In the genomic region with DNA sequence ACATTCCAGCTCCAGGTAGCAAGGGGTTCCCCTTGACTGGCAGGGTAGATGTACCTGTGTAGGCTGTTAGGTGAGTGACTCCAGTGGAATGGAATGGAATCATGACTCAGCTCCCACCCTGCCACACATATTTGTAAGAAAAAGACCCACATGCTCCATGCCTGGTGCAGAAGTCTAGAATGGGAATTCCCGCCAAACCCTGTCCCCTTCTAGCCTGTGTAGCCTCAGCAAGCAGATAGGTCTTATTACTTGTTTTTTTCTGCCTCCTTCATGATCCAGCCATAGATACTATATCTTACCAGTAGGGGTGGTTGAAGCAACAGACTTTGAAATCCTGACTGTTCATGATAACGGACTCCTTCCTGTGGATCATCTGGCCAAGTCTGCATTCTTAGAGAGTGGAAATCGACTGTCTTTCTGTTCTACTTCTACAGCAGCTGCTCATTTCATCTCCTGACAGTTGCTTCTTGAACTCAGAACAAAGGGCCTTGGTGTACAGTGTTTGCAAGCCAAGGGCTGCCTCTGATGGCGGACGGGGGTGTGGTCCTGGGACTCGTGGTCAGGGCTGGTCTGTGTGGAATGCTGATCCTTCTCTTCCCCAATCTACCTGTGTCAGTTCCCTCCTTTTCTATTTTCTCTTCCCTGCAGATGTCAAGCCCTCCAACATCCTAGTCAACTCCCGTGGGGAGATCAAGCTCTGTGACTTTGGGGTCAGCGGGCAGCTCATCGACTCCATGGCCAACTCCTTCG, we compare ENCODE assay signal across 17 cellular contexts. TPM values are rescaled to one million over a fixed set of nuclear protein-coding genes. Genes with fewer than 3 reads are reported as not detected.
DNase-seq lines count a peak whose midpoint lies in the region; ATAC-seq and TF ChIP-seq lines count a peak whose summit lies in the region.
"Had no signal": no experiment of that assay in that cellular context is flagged by ENCODE, and none has a peak within 500 bp of the region (broad histone marks: within the 10 kb centered on the region; RNA-seq: fewer than 3 reads in every experiment).

No MANE protein-coding gene starts in this region.

- TF ChIP-seq RAD21 in HCT116 (IDR thresholded peaks at IDR 0.05; ENCODE audit: low read depth), result no peak

- H3K27me3 ChIP-seq in HCT116 (ENCODE audit: insufficient read depth, low read length), result no peaks in the 10 kb centered on the region
- H3K27me3 ChIP-seq: BLaER1 treated with 17β-estradiol and CSF1 and Interleukin-3, amounts not matched to agents 10 nM and 100 nM; heart left ventricle; right lobe of liver had no signal

- RAD21 ChIA-PET in HCT116 (lab: Charles Lee; ENCODE audit: low non-redundant PET in 1 of 2, low total read pairs in 2 of 2, uncharacterized antibody in 2 of 2, unreplicated experiment in 2 of 2), result no interaction called here

- H3K36me3 Mint-ChIP-seq in effector memory CD8-positive, alpha-beta T cell (ENCODE audit: insufficient read depth), result peaks cover 17% of the 10 kb centered on the region
- H3K36me3 Mint-ChIP-seq in naive thymus-derived CD8-positive, alpha-beta T cell, result peaks cover 0 to 47% (median 14%) of the 10 kb centered on the region in 3 donors
- H3K36me3 Mint-ChIP-seq in activated T-helper 1 cell treated with anti-CD3 and anti-CD28 coated beads, Interleukin-12 subunit alpha, Interleukin-12 subunit beta, Interleukin-2, Interleukin-4 antibody, amounts not matched to agents 30 ng/mL and 10 ng/mL and 1 ng/mL, durations not matched to agents 14 hours and 24 hours and 36 hours (ENCODE audit: low read depth), result peaks cover 34% of the 10 kb centered on the region
- H3K36me3 Mint-ChIP-seq in stimulated activated memory B cell treated with anti-CD40 and anti-IgM and Interleukin-4, amounts not matched to agents 10 μg/mL and 1 μg/mL and 100 μg/mL, for 72 hours, result peaks cover 42% of the 10 kb centered on the region

- no peaks in the 10 kb centered on the region for H4K20me1 ChIP-seq in HCT116 (ENCODE audit: insufficient read depth)

- H3K9me3 Mint-ChIP-seq in effector memory CD8-positive, alpha-beta T cell, result no peaks in the 10 kb centered on the region
- H3K9me3 Mint-ChIP-seq in naive thymus-derived CD8-positive, alpha-beta T cell, result no peaks in the 10 kb centered on the region
- no peaks in the 10 kb centered on the region for H3K9me3 Mint-ChIP-seq in activated T-helper 1 cell treated with anti-CD3 and anti-CD28 coated beads, Interleukin-12 subunit alpha, Interleukin-12 subunit beta, Interleukin-2, Interleukin-4 antibody, amounts not matched to agents 30 ng/mL and 10 ng/mL and 1 ng/mL, durations not matched to agents 14 hours and 24 hours and 36 hours
- H3K9me3 Mint-ChIP-seq in stimulated activated memory B cell treated with anti-CD40 and anti-IgM and Interleukin-4, amounts not matched to agents 10 μg/mL and 1 μg/mL and 100 μg/mL, for 72 hours, result no peaks in the 10 kb centered on the region
- H3K9me3 Mint-ChIP-seq: neural crest cell had no signal

- H3K9ac ChIP-seq in HCT116 (ENCODE audit: low read length), result peak overlapping the region; percentile 42
- H3K9ac ChIP-seq: BLaER1 treated with 17β-estradiol and CSF1 and Interleukin-3, amounts not matched to agents 10 nM and 100 nM had no signal

- no peaks in the 10 kb centered on the region; the same call in 1 of the 2 replicates for H3K79me2 ChIP-seq in HCT116 (ENCODE audit: insufficient read depth, low read length)

- H3K9me2 ChIP-seq in HCT116 (ENCODE audit: insufficient read depth), result no peaks in the 10 kb centered on the region

- H3K4me1 ChIP-seq in HCT116 (ENCODE audit: control insufficient read depth in 1 of 2, insufficient read depth in 2 of 2, low read length in 2 of 2), result peaks cover 36 to 42% of the 10 kb centered on the region in 2 experiments
- H3K4me1 ChIP-seq: HAP-1 had no signal

- peaks cover 8 to 17% of the 10 kb centered on the region in 2 donors for H3K4me1 Mint-ChIP-seq in effector memory CD8-positive, alpha-beta T cell (ENCODE audit: low read depth in 2 of 2)
- peaks cover 2 to 19% (median 9%) of the 10 kb centered on the region in 4 donors for H3K4me1 Mint-ChIP-seq in naive thymus-derived CD8-positive, alpha-beta T cell
- peaks cover 9% of the 10 kb centered on the region for H3K4me1 Mint-ChIP-seq in activated T-helper 1 cell treated with anti-CD3 and anti-CD28 coated beads, Interleukin-12 subunit alpha, Interleukin-12 subunit beta, Interleukin-2, Interleukin-4 antibody, amounts not matched to agents 30 ng/mL and 10 ng/mL and 1 ng/mL, durations not matched to agents 14 hours and 24 hours and 36 hours (ENCODE audit: low read depth)
- peaks cover 4% of the 10 kb centered on the region for H3K4me1 Mint-ChIP-seq in stimulated activated memory B cell treated with anti-CD40 and anti-IgM and Interleukin-4, amounts not matched to agents 10 μg/mL and 1 μg/mL and 100 μg/mL, for 72 hours
- H3K4me1 Mint-ChIP-seq: neural crest cell had no signal

- peak overlapping the region in 1 of 2 experiments; percentile 30; a peak in 1 of 4 replicates for H3K4me3 ChIP-seq in HCT116 (replicated peaks in 1 of 2; ENCODE audit: low read depth in 1 of 2, low read length in 2 of 2)
- H3K4me3 ChIP-seq: BLaER1 treated with 17β-estradiol and CSF1 and Interleukin-3, amounts not matched to agents 10 nM and 100 nM; HAP-1; heart left ventricle; right lobe of liver had no signal

- ATAC-seq in HCT116 (peak; percentile 82), GM19395 (IDR thresholded peaks at IDR 0.05; ENCODE audit: unreplicated experiment) (no peak)
- ATAC-seq in effector memory CD8-positive, alpha-beta T cell (replicated peaks), result no peak
- ATAC-seq in naive thymus-derived CD8-positive, alpha-beta T cell, result no peak
- ATAC-seq in stimulated activated memory B cell treated with anti-CD40 and anti-IgM and Interleukin-4, amounts not matched to agents 10 μg/mL and 1 μg/mL and 100 μg/mL, for 72 hours, result no peak
- ATAC-seq: left ventricle myocardium superior had no signal

- no TSS peak for BruUV-seq in HCT116 (replicated peaks; lab: Mats Ljungman, UMichigan)

- no peak overlapping the region for H3K4me3 Mint-ChIP-seq in effector memory CD8-positive, alpha-beta T cell
- no peak overlapping the region for H3K4me3 Mint-ChIP-seq in naive thymus-derived CD8-positive, alpha-beta T cell
- H3K4me3 Mint-ChIP-seq in activated T-helper 1 cell treated with anti-CD3 and anti-CD28 coated beads, Interleukin-12 subunit alpha, Interleukin-12 subunit beta, Interleukin-2, Interleukin-4 antibody, amounts not matched to agents 30 ng/mL and 10 ng/mL and 1 ng/mL, durations not matched to agents 14 hours and 24 hours and 36 hours, result no peak overlapping the region
- H3K4me3 Mint-ChIP-seq in stimulated activated memory B cell treated with anti-CD40 and anti-IgM and Interleukin-4, amounts not matched to agents 10 μg/mL and 1 μg/mL and 100 μg/mL, for 72 hours, result no peak overlapping the region
- H3K4me3 Mint-ChIP-seq: neural crest cell had no signal

- H2AFZ ChIP-seq in HCT116 (ENCODE audit: low read depth, low read length, poor library complexity, severe bottlenecking), result no peak overlapping the region

- DNase-seq in HCT116 (ENCODE audit: low read depth, low spot score) (no peak), RWPE1 (ENCODE audit: low spot score) (peak; percentile 90), cerebellum (ENCODE audit: low spot score) (no peak)
- DNase-seq in effector memory CD8-positive, alpha-beta T cell, result no peak
- DNase-seq in naive thymus-derived CD8-positive, alpha-beta T cell, result no peak
- no peak for DNase-seq in activated T-helper 1 cell treated with anti-CD3 and anti-CD28 coated beads, Interleukin-12 subunit alpha, Interleukin-12 subunit beta, Interleukin-2, Interleukin-4 antibody, amounts not matched to agents 30 ng/mL and 10 ng/mL and 1 ng/mL, durations not matched to agents 14 hours and 24 hours and 36 hours (ENCODE audit: low spot score)
- DNase-seq: activated CD4-positive, alpha-beta T cell treated with anti-CD3 and anti-CD28 coated beads for 4 hours; heart left ventricle; left ventricle myocardium superior; NCI-H1048; NCI-H2227 treated with DMSO at 0.1 percent for 48 hours; right lobe of liver had no signal

- no peak for TF ChIP-seq POLR2A in HCT116 (IDR thresholded peaks at IDR 0.05; ENCODE audit: borderline replicate concordance, extremely low read depth, insufficient read depth, insufficient read length)

- H3K36me3 ChIP-seq in HCT116 (ENCODE audit: control insufficient read depth in 1 of 2, insufficient read depth in 2 of 2, low read length in 2 of 2), result peaks cover 4 to 8% of the 10 kb centered on the region in 2 experiments; a peak in 3 of 4 replicates

- POLR2A ChIA-PET in HCT116 (lab: Charles Lee), result interaction anchor here (1.1 kb wide), 1 partner anchor 9 kb away, joined by 3 read pairs; no protein-coding TSS in a partner anchor
- POLR2A ChIA-PET in RWPE1 (lab: Yijun Ruan, JAX; ENCODE audit: low non-redundant PET), result no interaction called here
- POLR2A ChIA-PET in naive thymus-derived CD8-positive, alpha-beta T cell (lab: Charles Lee), result no interaction called here

- no peaks in the 10 kb centered on the region for H3K27me3 Mint-ChIP-seq in effector memory CD8-positive, alpha-beta T cell
- H3K27me3 Mint-ChIP-seq in naive thymus-derived CD8-positive, alpha-beta T cell, result no peaks in the 10 kb centered on the region
- no peaks in the 10 kb centered on the region for H3K27me3 Mint-ChIP-seq in activated T-helper 1 cell treated with anti-CD3 and anti-CD28 coated beads, Interleukin-12 subunit alpha, Interleukin-12 subunit beta, Interleukin-2, Interleukin-4 antibody, amounts not matched to agents 30 ng/mL and 10 ng/mL and 1 ng/mL, durations not matched to agents 14 hours and 24 hours and 36 hours (ENCODE audit: insufficient read depth)
- no peaks in the 10 kb centered on the region for H3K27me3 Mint-ChIP-seq in stimulated activated memory B cell treated with anti-CD40 and anti-IgM and Interleukin-4, amounts not matched to agents 10 μg/mL and 1 μg/mL and 100 μg/mL, for 72 hours

- H3K27ac Mint-ChIP-seq in effector memory CD8-positive, alpha-beta T cell, result peak overlapping the region; percentile 33 to 36
- peak overlapping the region in 6 of 10 donors; percentile 24 to 90 (median 58) for H3K27ac Mint-ChIP-seq in naive thymus-derived CD8-positive, alpha-beta T cell
- no peak overlapping the region for H3K27ac Mint-ChIP-seq in activated T-helper 1 cell treated with anti-CD3 and anti-CD28 coated beads, Interleukin-12 subunit alpha, Interleukin-12 subunit beta, Interleukin-2, Interleukin-4 antibody, amounts not matched to agents 30 ng/mL and 10 ng/mL and 1 ng/mL, durations not matched to agents 14 hours and 24 hours and 36 hours
- H3K27ac Mint-ChIP-seq in stimulated activated memory B cell treated with anti-CD40 and anti-IgM and Interleukin-4, amounts not matched to agents 10 μg/mL and 1 μg/mL and 100 μg/mL, for 72 hours, result no peak overlapping the region

- H3K9me3 ChIP-seq in HCT116 (ENCODE audit: control insufficient read depth in 1 of 2, insufficient read depth in 1 of 2, low read depth in 1 of 2, low read length in 2 of 2), result no peaks in the 10 kb centered on the region
- H3K9me3 ChIP-seq: HAP-1, heart left ventricle, right lobe of liver had no signal

- H3K27ac ChIP-seq in HCT116 (ENCODE audit: low read depth, low read length), result peak overlapping the region; percentile 55; the same call in 1 of the 2 replicates
- H3K27ac ChIP-seq in RWPE1, result no peak overlapping the region
- H3K27ac ChIP-seq: BLaER1 treated with 17β-estradiol and CSF1 and Interleukin-3, amounts not matched to agents 10 nM and 100 nM had no signal

- TF ChIP-seq CTCF in HCT116 (IDR thresholded peaks at IDR 0.05 in 2 of 3, conservative IDR thresholded peaks at IDR 0.05 in 1 of 3; ENCODE audit: borderline replicate concordance in 1 of 3, insufficient read depth in 1 of 3, low read depth in 2 of 3, low read length in 2 of 3) (peak in 1 of 3 experiments; percentile 21; a peak in 1 of 6 replicates), RWPE1 (conservative IDR thresholded peaks at IDR 0.05; ENCODE audit: low read depth) (no peak)

- peak overlapping the region; percentile 59 for H3K4me2 ChIP-seq in HCT116 (ENCODE audit: low read length)
- H3K4me2 ChIP-seq: BLaER1 treated with 17β-estradiol and CSF1 and Interleukin-3, amounts not matched to agents 10 nM and 100 nM had no signal

- CTCF ChIA-PET in HCT116 (lab: Charles Lee), result no interaction called here
- CTCF ChIA-PET in RWPE1 (lab: Yijun Ruan, JAX), result interaction anchor here (1.0 kb wide), 1 partner anchor 16 kb away, joined by 4 read pairs; the partner anchor contains the start of gene SNAPC5

- intact Hi-C loops in HCT116 (cut with micrococcal nuclease), result no loop called here
- intact Hi-C loops in activated T-helper 1 cell treated with anti-CD3 and anti-CD28 coated beads, Interleukin-12 subunit alpha, Interleukin-12 subunit beta, Interleukin-2, Interleukin-4 antibody, amounts not matched to agents 30 ng/mL and 10 ng/mL and 1 ng/mL, durations not matched to agents 14 hours and 24 hours and 36 hours (cut with micrococcal nuclease), result no loop called here

RNA-seq across cellular contexts. Expression of gene SNAPC5, which starts 16.3 kb away (rescaled TPM):
- total RNA-seq in HCT116 (2021; ENCODE audit: unreplicated experiment) (28.3 TPM), cerebellum (10.0 TPM)
- polyA plus RNA-seq in HCT116 (2012), result 25.5 and 28.1 TPM in 2 replicates
- 10 to 100 TPM; 42.0 to 49.3 TPM for total RNA-seq in naive thymus-derived CD8-positive, alpha-beta T cell
- 10 to 100 TPM; 60.4 to 76.0 (median 69.6) TPM for polyA plus RNA-seq in naive thymus-derived CD8-positive, alpha-beta T cell
- total RNA-seq in activated T-helper 1 cell treated with anti-CD3 and anti-CD28 coated beads, Interleukin-12 subunit alpha, Interleukin-12 subunit beta, Interleukin-2, Interleukin-4 antibody, amounts not matched to agents 30 ng/mL and 10 ng/mL and 1 ng/mL, durations not matched to agents 14 hours and 24 hours and 36 hours, result 37.3 and 39.0 TPM in 2 replicates

RNA-seq across cellular contexts. Expression of gene RPL4, which starts 23.4 kb away (rescaled TPM):
- total RNA-seq in HCT116 (2021; ENCODE audit: unreplicated experiment), result 3,818 TPM
- polyA plus RNA-seq in HCT116 (2012), result 5,600 and 5,800 TPM in 2 replicates
- total RNA-seq in naive thymus-derived CD8-positive, alpha-beta T cell, result 1,000 to 10,000 TPM; 3,846 to 3,880 TPM
- 1,000 to 10,000 TPM; 1,518 to 1,766 (median 1,686) TPM for polyA plus RNA-seq in naive thymus-derived CD8-positive, alpha-beta T cell
- total RNA-seq in activated T-helper 1 cell treated with anti-CD3 and anti-CD28 coated beads, Interleukin-12 subunit alpha, Interleukin-12 subunit beta, Interleukin-2, Interleukin-4 antibody, amounts not matched to agents 30 ng/mL and 10 ng/mL and 1 ng/mL, durations not matched to agents 14 hours and 24 hours and 36 hours, result 3,069 and 3,091 TPM in 2 replicates
- 1,403 TPM for total RNA-seq in cerebellum

RNA-seq across cellular contexts. Expression of gene ZWILCH, which starts 23.8 kb away (rescaled TPM):
- 25.8 TPM for total RNA-seq in HCT116 (2021; ENCODE audit: unreplicated experiment)
- 8.7 and 9.8 TPM in 2 replicates for polyA plus RNA-seq in HCT116 (2012)
- total RNA-seq in naive thymus-derived CD8-positive, alpha-beta T cell, result 10 to 100 TPM in 1 of 2 experiments, 1 to 10 TPM in 1; 7.2 to 12.8 TPM
- polyA plus RNA-seq in naive thymus-derived CD8-positive, alpha-beta T cell, result 1 to 10 TPM; 5.9 to 6.7 (median 6.4) TPM
- 37.5 and 42.2 TPM in 2 replicates for total RNA-seq in activated T-helper 1 cell treated with anti-CD3 and anti-CD28 coated beads, Interleukin-12 subunit alpha, Interleukin-12 subunit beta, Interleukin-2, Interleukin-4 antibody, amounts not matched to agents 30 ng/mL and 10 ng/mL and 1 ng/mL, durations not matched to agents 14 hours and 24 hours and 36 hours
- 31.1 TPM for total RNA-seq in cerebellum

Comparison
In these comparisons a context has a peak if more than half of its experiments do, and no peak if none do; other contexts are left out.
1. H3K27ac Mint-ChIP-seq: peak in effector memory CD8-positive, alpha-beta T cell (2 of 2) and naive thymus-derived CD8-positive, alpha-beta T cell (6 of 10); none in activated T-helper 1 cell treated with anti-CD3 and anti-CD28 coated beads, Interleukin-12 subunit alpha, Interleukin-12 subunit beta, Interleukin-2, Interleukin-4 antibody, amounts not matched to agents 30 ng/mL and 10 ng/mL and 1 ng/mL, durations not matched to agents 14 hours and 24 hours and 36 hours (single experiment) and stimulated activated memory B cell treated with anti-CD40 and anti-IgM and Interleukin-4, amounts not matched to agents 10 μg/mL and 1 μg/mL and 100 μg/mL, for 72 hours (single experiment).